In the genomic region with DNA sequence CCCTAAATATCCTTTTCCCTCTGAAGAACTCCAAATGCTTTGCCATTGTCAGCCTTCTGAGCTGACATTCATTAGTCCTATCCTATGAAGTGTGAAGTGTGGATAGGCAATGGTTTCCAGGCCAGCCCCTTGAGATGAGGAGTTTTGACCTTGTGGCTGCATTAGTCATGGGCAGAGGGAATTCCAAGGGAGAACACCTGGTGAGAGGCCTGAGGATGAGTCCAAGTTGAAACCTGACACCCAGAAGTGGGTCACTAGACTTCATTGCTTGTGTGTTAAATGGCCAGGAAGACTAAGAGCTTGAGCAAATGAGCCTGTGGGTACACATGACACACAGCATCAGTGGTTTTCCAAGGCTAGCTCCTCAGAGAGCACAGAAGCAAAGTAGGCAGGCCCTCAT, we compare ENCODE assay signal across 1 cellular context.
TF ChIP-seq lines count a peak whose summit lies in the region.

No MANE protein-coding gene starts in this region.

TF ChIP-seq in GM23338, 12 proteins besides CTCF, POLR2A, EP300 and RAD21 (continued from another document):
- TF ChIP-seq REST (IDR thresholded peaks at IDR 0.05; ENCODE audit: unreplicated experiment) (no peak), POLR2AphosphoS5 (IDR thresholded peaks at IDR 0.05; ENCODE audit: low read depth) (no peak), CREB1 (CRISPR knock-in tag; IDR thresholded peaks at IDR 0.05; ENCODE audit: low read depth) (no peak), ETS1 (IDR thresholded peaks at IDR 0.05) (no peak), NANOG (IDR thresholded peaks at IDR 0.05; ENCODE audit: borderline replicate concordance) (no peak), STAT1 (IDR thresholded peaks at IDR 0.05; ENCODE audit: unreplicated experiment) (no peak)
